ENCODE assay signal across 8 cellular contexts in the genomic region with DNA sequence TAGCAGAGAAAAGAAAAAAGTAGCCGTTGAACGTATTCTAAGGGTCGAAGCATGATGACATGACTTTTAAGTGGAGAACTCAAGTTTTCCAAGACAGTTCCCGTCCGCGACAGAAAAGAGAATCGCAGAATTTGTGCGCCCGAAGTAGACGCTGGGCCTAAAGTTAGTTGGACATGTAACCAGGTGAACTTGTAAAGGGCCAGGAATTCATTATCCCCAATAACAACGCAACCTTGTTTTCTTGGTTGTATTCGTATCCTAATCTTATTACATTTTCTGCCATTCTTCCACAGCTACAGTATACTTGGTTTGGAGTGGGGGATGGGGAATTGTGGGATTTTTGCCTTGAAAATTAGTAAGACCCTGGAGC. TPM values are rescaled to one million over a fixed set of nuclear protein-coding genes. Genes with fewer than 3 reads are reported as not detected.
DNase-seq lines count a peak whose midpoint lies in the region; ATAC-seq and TF ChIP-seq lines count a peak whose summit lies in the region.

No MANE protein-coding gene starts in this region.

- no peak for TF ChIP-seq CTCF in GM12864 (IDR thresholded peaks at IDR 0.05; ENCODE audit: low read depth, low read length, missing control alignments)
- TF ChIP-seq CTCF in Panc1 (IDR thresholded peaks at IDR 0.05): no peak
- no peak for TF ChIP-seq CTCF in coronary artery (IDR thresholded peaks at IDR 0.05)

- H3K27ac ChIP-seq in Panc1 (ENCODE audit: low read length): peak overlapping the region; percentile 87
- H3K27ac ChIP-seq in coronary artery: peak overlapping the region; percentile 95 to 97

- intact Hi-C loops in Panc1 (cut with micrococcal nuclease; ENCODE audit: unreplicated experiment): no loop called here

- no peak for ATAC-seq in Panc1
- ATAC-seq in GM21576 (IDR thresholded peaks at IDR 0.05; ENCODE audit: unreplicated experiment): no peak
- ATAC-seq in HG03378 (IDR thresholded peaks at IDR 0.05; ENCODE audit: unreplicated experiment): no peak

- peaks cover 4% of the 10 kb centered on the region; the same call in 1 of the 2 replicates for H3K36me3 ChIP-seq in Panc1 (ENCODE audit: control insufficient read depth, insufficient read depth, low read length)

- peak overlapping the region; percentile 76 for H3K4me3 ChIP-seq in GM12864 (ENCODE audit: low read depth, low read length)
- H3K4me3 ChIP-seq in Panc1 (ENCODE audit: low read depth in 2 of 2, low read length in 2 of 2): peak overlapping the region; percentile 86 to 89
- H3K4me3 ChIP-seq in coronary artery: peak overlapping the region; percentile 89
- H3K4me3 ChIP-seq in mononuclear cell (ENCODE audit: low read length): peak overlapping the region; percentile 83

- H3K27me3 ChIP-seq in Panc1 (ENCODE audit: control insufficient read depth, insufficient read depth, low read length) (no peaks in the 10 kb centered on the region), mononuclear cell (ENCODE audit: insufficient read depth, low read length) (no peaks in the 10 kb centered on the region)

- POLR2A ChIA-PET in Panc1 (lab: Charles Lee): interaction anchor here (0.7 kb wide), 2 partner anchors 844 to 1095 kb away, joined by 5 to 9 read pairs; no protein-coding TSS in a partner anchor

- in situ Hi-C loops in Panc1 (cut with HindIII; ENCODE audit: low pct_unique_long_range_greater_than_20kb, low sequenced_read_pairs): no loop called here

- CTCF ChIA-PET in Panc1 (lab: Charles Lee): interaction anchor here (2.2 kb wide), 1 partner anchor 51 kb away, joined by 13 read pairs; no protein-coding TSS in a partner anchor

- no peak for DNase-seq in GM12864 (ENCODE audit: low read depth)
- no peak for DNase-seq in Panc1 (ENCODE audit: low read depth, low spot score)
- no peak for DNase-seq in coronary artery (ENCODE audit: low spot score)
- no peak for DNase-seq in NCI-H69 (lab: John Stamatoyannopoulos, UW)
- DNase-seq in NCI-H2171 treated with DMSO at 0.1 percent for 48 hours (lab: John Stamatoyannopoulos, UW): no peak

- H3K9me3 ChIP-seq in Panc1 (ENCODE audit: control insufficient read depth, insufficient read depth, low read depth, low read length): no peaks in the 10 kb centered on the region
- no peaks in the 10 kb centered on the region for H3K9me3 ChIP-seq in mononuclear cell (ENCODE audit: low read depth, low read length)

- H3K4me1 ChIP-seq in Panc1 (ENCODE audit: control insufficient read depth, insufficient read depth, low read length) (peaks cover 24% of the 10 kb centered on the region), mononuclear cell (ENCODE audit: insufficient read depth, low read length) (peaks cover 52% of the 10 kb centered on the region)

- no TSS peak for BruUV-seq in Panc1 (replicated peaks; lab: Mats Ljungman, UMichigan)

RNA-seq across cellular contexts. Expression of gene ITCH, which starts 0.9 kb away (rescaled TPM):
- total RNA-seq in Panc1 (2021; ENCODE audit: unreplicated experiment) (63.9 TPM), mononuclear cell (80.0 TPM)
- polyA plus RNA-seq in Panc1 (2012; ENCODE audit: insufficient read length): 32.5 TPM
